In genomic region chr5:132027027-132027426, GRCh38 we compare ENCODE assay signal across 20 cellular contexts. TPM values are rescaled to one million over a fixed set of nuclear protein-coding genes. Genes with fewer than 3 reads are reported as not detected.
A peak's percentile ranks its signal among the peaks of the same experiment; 100 is the strongest.
DNase-seq lines count a peak whose midpoint lies in the region; ATAC-seq, FAIRE-seq and TF ChIP-seq lines count a peak whose summit lies in the region.
"Had no signal": no experiment of that assay in that cellular context is flagged by ENCODE, and none has a peak within 500 bp of the region (broad histone marks: within the 10 kb centered on the region; RNA-seq: fewer than 3 reads in every experiment).

No MANE protein-coding gene starts in this region.

- TF ChIP-seq POLR2A in GM12878 (IDR thresholded peaks at IDR 0.05; ENCODE audit: low read depth, low read length), result no peak
- no peak for TF ChIP-seq POLR2A in Peyer's patch (IDR thresholded peaks at IDR 0.05)
- no peak for TF ChIP-seq POLR2A in lower leg skin (IDR thresholded peaks at IDR 0.05)

- SMC1A ChIA-PET in GM12878 (lab: Charles Lee; ENCODE audit: uncharacterized antibody, unreplicated experiment), result interaction anchor here (1.1 kb wide), 1 partner anchor 12 kb away, joined by 4 read pairs; no protein-coding TSS in a partner anchor

- no peak overlapping the region for H2AFZ ChIP-seq in GM12878 (ENCODE audit: control insufficient read depth, low read depth, low read length)
- H2AFZ ChIP-seq in hepatocyte, result no peak overlapping the region
- H2AFZ ChIP-seq: GM23248 had no signal

- no peak overlapping the region for H3K4me3 ChIP-seq in CD8-positive, alpha-beta memory T cell (ENCODE audit: low read length)
- H3K4me3 ChIP-seq in GM12878 (no peak overlapping the region), Peyer's patch (no peak overlapping the region), hepatocyte (no peak overlapping the region), lower leg skin (ENCODE audit: low read depth, poor library complexity, severe bottlenecking) (no peak overlapping the region)
- H3K4me3 ChIP-seq: body of pancreas, coronary artery, GM23248, SJSA1, smooth muscle cell, tibial nerve had no signal

- 27% methylated on average over 2 of the region's 2 CpGs for WGBS in GM12878 (ENCODE audit: insufficient coverage, insufficient replicate concordance, low lambda C conversion rate, missing lambda C conversion rate)
- WGBS in hepatocyte (ENCODE audit: low lambda C conversion rate, missing lambda C conversion rate), result 76% methylated on average over 2 of the region's 2 CpGs
- WGBS in lower leg skin, 2 donors, result 75% methylated on average over 2 of the region's 2 CpGs; no CpG with 5 or more reads in 1 of the 2 donors

- CTCF ChIA-PET in CD8-positive, alpha-beta memory T cell (lab: Charles Lee), result no interaction called here
- CTCF ChIA-PET in GM12878 (lab: Yijun Ruan, JAX), result interaction anchor here (1.5 kb wide), 1 partner anchor 153 kb away, joined by 3 read pairs; no protein-coding TSS in a partner anchor

- no peaks in the 10 kb centered on the region for H3K36me3 ChIP-seq in CD8-positive, alpha-beta memory T cell (ENCODE audit: insufficient read depth, low read length)
- H3K36me3 ChIP-seq in GM12878 (ENCODE audit: control insufficient read depth in 2 of 2, insufficient read depth in 2 of 2, low read length in 1 of 2), result no peaks in the 10 kb centered on the region
- no peaks in the 10 kb centered on the region for H3K36me3 ChIP-seq in Peyer's patch
- H3K36me3 ChIP-seq in hepatocyte (replicated peaks; ENCODE audit: insufficient read depth, low read depth), result no peaks in the 10 kb centered on the region
- H3K36me3 ChIP-seq: SJSA1, tibial nerve had no signal

- no TSS peak for BruUV-seq in GM12878 (replicated peaks; lab: Mats Ljungman, UMichigan)

- no peak for TF ChIP-seq EP300 in GM12878 (IDR thresholded peaks at IDR 0.05; ENCODE audit: borderline replicate concordance in 1 of 2, control insufficient read depth in 1 of 2, low read depth in 2 of 2, low read length in 2 of 2)

- no peaks in the 10 kb centered on the region for H3K79me2 ChIP-seq in GM12878 (ENCODE audit: control insufficient read depth, insufficient read depth, low read length)
- H3K79me2 ChIP-seq in hepatocyte, result no peaks in the 10 kb centered on the region

- H3K27me3 Mint-ChIP-seq in CD8-positive, alpha-beta memory T cell, result peaks cover 5 to 11% of the 10 kb centered on the region in 2 donors

- RAD21 ChIA-PET in GM12878 (lab: Charles Lee; ENCODE audit: unreplicated experiment), result no interaction called here

- H3K27ac ChIP-seq in CD8-positive, alpha-beta memory T cell (ENCODE audit: low read depth, low read length), result no peak overlapping the region
- H3K27ac ChIP-seq in GM12878 (ENCODE audit: control insufficient read depth, insufficient read depth), result no peak overlapping the region
- H3K27ac ChIP-seq in Peyer's patch, result no peak overlapping the region
- H3K27ac ChIP-seq in hepatocyte, result no peak overlapping the region
- H3K27ac ChIP-seq: body of pancreas, coronary artery, GM23248, SJSA1, tibial nerve had no signal

- no peak for FAIRE-seq in GM12878 (lab: Jason Lieb, UNC)
- no peak for FAIRE-seq in urothelium cell line (lab: Jason Lieb, UNC)

- POLR2A ChIA-PET in CD8-positive, alpha-beta memory T cell (lab: Charles Lee), result interaction anchor here (0.6 kb wide), 1 partner anchor 27 kb away, joined by 6 read pairs; no protein-coding TSS in a partner anchor
- POLR2A ChIA-PET in GM12878 (lab: Charles Lee), result no interaction called here

- TF ChIP-seq CTCF in GM12878 (IDR thresholded peaks at IDR 0.05 in 2 of 3, conservative IDR thresholded peaks at IDR 0.05 in 1 of 3; ENCODE audit: control insufficient read depth in 2 of 3, extremely low read depth in 1 of 3, insufficient read depth in 1 of 3, low read depth in 3 of 3, low read length in 3 of 3) (no peak), Peyer's patch (IDR thresholded peaks at IDR 0.05) (no peak), hepatocyte (IDR thresholded peaks at IDR 0.05; ENCODE audit: poor library complexity) (no peak), lower leg skin (IDR thresholded peaks at IDR 0.05) (no peak)

- H3K4me2 ChIP-seq in GM12878 (ENCODE audit: control insufficient read depth, insufficient read depth) (no peak overlapping the region), hepatocyte (no peak overlapping the region)
- H3K4me2 ChIP-seq: smooth muscle cell had no signal

- H4K20me1 ChIP-seq in GM12878 (ENCODE audit: control insufficient read depth, insufficient read depth) (no peaks in the 10 kb centered on the region), hepatocyte (ENCODE audit: insufficient read depth, poor library complexity, severe bottlenecking) (no peaks in the 10 kb centered on the region)

- H3K9me3 ChIP-seq in CD8-positive, alpha-beta memory T cell (ENCODE audit: low read length), result no peaks in the 10 kb centered on the region
- H3K9me3 ChIP-seq in GM12878 (replicated peaks; ENCODE audit: control insufficient read depth, insufficient read depth, low read length) (no peaks in the 10 kb centered on the region), Peyer's patch (no peaks in the 10 kb centered on the region), hepatocyte (ENCODE audit: low read depth) (no peaks in the 10 kb centered on the region)
- H3K9me3 ChIP-seq: body of pancreas, SJSA1, tibial nerve had no signal

- no peak overlapping the region for H3K9ac ChIP-seq in GM12878 (ENCODE audit: control insufficient read depth, insufficient read depth, low read length)
- H3K9ac ChIP-seq: GM23248 had no signal

- H3K27me3 ChIP-seq in CD8-positive, alpha-beta memory T cell (ENCODE audit: insufficient read depth, low read length, poor library complexity, severe bottlenecking), result no peaks in the 10 kb centered on the region
- H3K27me3 ChIP-seq in GM12878 (replicated peaks in 1 of 2; ENCODE audit: control insufficient read depth in 2 of 2, insufficient read depth in 2 of 2, low read length in 1 of 2) (peaks cover 0 to 5% of the 10 kb centered on the region in 2 experiments; a peak in 2 of 4 replicates), Peyer's patch (no peaks in the 10 kb centered on the region), hepatocyte (no peaks in the 10 kb centered on the region)
- H3K27me3 ChIP-seq: body of pancreas, SJSA1, tibial nerve had no signal

- ATAC-seq in GM18868 (IDR thresholded peaks at IDR 0.05; ENCODE audit: unreplicated experiment) (peak; percentile 54), HG02973 (IDR thresholded peaks at IDR 0.05; ENCODE audit: unreplicated experiment) (peak; percentile 46), GM12878 (peak; percentile 58; the same call in 2 of the 3 replicates)
- ATAC-seq: body of pancreas had no signal

- intact Hi-C loops in GM12878 (cut with micrococcal nuclease; ENCODE audit: unreplicated experiment), result no loop called here
- intact Hi-C loops in lower leg skin (cut with DNase I; ENCODE audit: low total_unique reads), result no loop called here

- H3K9me3 Mint-ChIP-seq in CD8-positive, alpha-beta memory T cell, result no peaks in the 10 kb centered on the region

- in situ Hi-C loops in GM12878 (cut with MboI), result no loop called here

- H3K4me1 Mint-ChIP-seq in CD8-positive, alpha-beta memory T cell, result peaks cover 0 to 14% (median 9%) of the 10 kb centered on the region in 3 donors

- H3K4me3 Mint-ChIP-seq in CD8-positive, alpha-beta memory T cell, result peak overlapping the region; percentile 19 to 76 (median 57)

- H3K4me1 ChIP-seq in CD8-positive, alpha-beta memory T cell (ENCODE audit: insufficient read depth, low read length), result peaks cover 32% of the 10 kb centered on the region
- H3K4me1 ChIP-seq in GM12878 (ENCODE audit: control insufficient read depth, insufficient read depth, low read length), result peaks cover 9% of the 10 kb centered on the region
- no peaks in the 10 kb centered on the region for H3K4me1 ChIP-seq in Peyer's patch
- no peaks in the 10 kb centered on the region for H3K4me1 ChIP-seq in hepatocyte (ENCODE audit: insufficient read depth)
- H3K4me1 ChIP-seq: body of pancreas, SJSA1, tibial nerve had no signal

- H3K27ac Mint-ChIP-seq in CD8-positive, alpha-beta memory T cell, result peak overlapping the region in 2 of 8 donors; percentile 26 to 76
- H3K27ac Mint-ChIP-seq: progenitor cell of endocrine pancreas had no signal

- H3K9me2 ChIP-seq in hepatocyte (replicated peaks; ENCODE audit: insufficient read depth), result no peaks in the 10 kb centered on the region

- no peak for DNase-seq in CD8-positive, alpha-beta memory T cell
- DNase-seq in GM12878 (ENCODE audit: low read depth, low spot score) (no peak), Peyer's patch (no peak), hepatocyte (ENCODE audit: low spot score) (no peak), urothelium cell line (ENCODE audit: low spot score) (no peak), lower leg skin (ENCODE audit: low spot score in 2 of 2) (no peak)
- DNase-seq: activated naive CD4-positive, alpha-beta T cell; body of pancreas; GF-D8; GM23248 had no signal

- peaks cover 0 to 3% (median 0%) of the 10 kb centered on the region in 3 donors for H3K36me3 Mint-ChIP-seq in CD8-positive, alpha-beta memory T cell

- no peak for TF ChIP-seq RAD21 in GM12878 (IDR thresholded peaks at IDR 0.05; ENCODE audit: insufficient read depth, low read depth, low read length)

RNA-seq across cellular contexts. Expression of gene ACSL6, which starts 15.6 kb away (rescaled TPM):
- total RNA-seq in CD8-positive, alpha-beta memory T cell, result 10 to 100 TPM; 21.8 to 22.7 TPM
- polyA plus RNA-seq in CD8-positive, alpha-beta memory T cell, result 20.7 TPM
- total RNA-seq in GM12878 (2013; cell fraction: nucleolus; rRNA removed), result not detected in 2 replicates
- total RNA-seq in GM12878 (2014; rRNA removed) (not detected in 2 replicates), GM12878 (2014; rRNA removed; fragmentation: Illumina TruSeq; extraction: Trizol) (0.09 TPM in 1 of 2 replicates, not detected in the other), GM12878 (2021) (0.05 TPM in 1 of 2 replicates, not detected in the other), Peyer's patch (10 to 100 TPM in 1 of 4 donors, 1 to 10 TPM in 2, not detected in 1; 1.1 to 12.4 (median 7.4) TPM), hepatocyte (1.2 and 2.4 TPM in 2 replicates), lower leg skin (under 1 TPM in 3 of 4 donors, not detected in 1; 0.27 to 0.59 (median 0.32) TPM)
- polyA plus RNA-seq in GM12878 (2011; ENCODE audit: low read depth), result not detected
- polyA plus RNA-seq in GM12878 (2011; rRNA removed) (not detected in 2 replicates), GM12878 (2014; fragmentation: Illumina TruSeq; extraction: Trizol) (0.06 and 0.10 TPM in 2 replicates), GM12878 (2014; fragmentation: Nextera tagmentation; extraction: Ambion mirVana) (not detected), GM12878 (2014; rRNA removed) (0.53 TPM in 1 of 2 replicates, not detected in the other), GM12878 (2016; fragmentation: Nextera tagmentation; extraction: Ambion mirVana) (not detected), hepatocyte (0.75 and 1.7 TPM in 2 replicates)
- polyA plus RNA-seq in GM12878 (2011; cell fraction: cytosol; rRNA removed), result not detected in 2 replicates
- 0.21 TPM in 1 of 2 replicates, not detected in the other for polyA plus RNA-seq in GM12878 (2011; cell fraction: nucleus; rRNA removed)
- polyA plus RNA-seq in GM12878 (2012), result 0.22 TPM in 1 of 2 replicates, not detected in the other
- not detected in 2 replicates for polyA minus RNA-seq in GM12878 (2011; rRNA and poly(A)+ RNA removed)
- polyA minus RNA-seq in GM12878 (2011; cell fraction: cytosol; rRNA and poly(A)+ RNA removed), result not detected in 2 replicates
- polyA minus RNA-seq in GM12878 (2011; cell fraction: nucleus; rRNA and poly(A)+ RNA removed), result not detected in 2 replicates
- total RNA-seq: M059J, smooth muscle cell had no signal
- polyA plus RNA-seq: GM23248, smooth muscle cell had no signal

RNA-seq across cellular contexts. Expression of gene IL3, which starts 33.4 kb away (rescaled TPM):
- 10 to 100 TPM; 69.7 to 71.9 TPM for total RNA-seq in CD8-positive, alpha-beta memory T cell
- polyA plus RNA-seq in CD8-positive, alpha-beta memory T cell, result not detected
- not detected in 2 replicates for total RNA-seq in GM12878 (2013; cell fraction: nucleolus; rRNA removed)
- total RNA-seq in GM12878 (2014; rRNA removed), result not detected in 2 replicates
- not detected in 2 replicates for total RNA-seq in GM12878 (2014; rRNA removed; fragmentation: Illumina TruSeq; extraction: Trizol)
- not detected in 2 replicates for total RNA-seq in GM12878 (2021)
- not detected for polyA plus RNA-seq in GM12878 (2011; ENCODE audit: low read depth)
- polyA plus RNA-seq in GM12878 (2011; rRNA removed), result not detected in 2 replicates
- not detected in 2 replicates for polyA plus RNA-seq in GM12878 (2011; cell fraction: cytosol; rRNA removed)
- not detected in 2 replicates for polyA plus RNA-seq in GM12878 (2011; cell fraction: nucleus; rRNA removed)
- polyA plus RNA-seq in GM12878 (2012), result not detected in 2 replicates
- not detected in 2 replicates for polyA plus RNA-seq in GM12878 (2014; fragmentation: Illumina TruSeq; extraction: Trizol)
- not detected for polyA plus RNA-seq in GM12878 (2014; fragmentation: Nextera tagmentation; extraction: Ambion mirVana)
- polyA plus RNA-seq in GM12878 (2014; rRNA removed), result not detected in 2 replicates
- polyA plus RNA-seq in GM12878 (2016; fragmentation: Nextera tagmentation; extraction: Ambion mirVana), result not detected
- not detected in 2 replicates for polyA minus RNA-seq in GM12878 (2011; rRNA and poly(A)+ RNA removed)
- polyA minus RNA-seq in GM12878 (2011; cell fraction: cytosol; rRNA and poly(A)+ RNA removed), result not detected in 2 replicates
- not detected in 2 replicates for polyA minus RNA-seq in GM12878 (2011; cell fraction: nucleus; rRNA and poly(A)+ RNA removed)
- not detected for total RNA-seq in Peyer's patch
- 0.37 TPM in 1 of 2 replicates, not detected in the other for total RNA-seq in hepatocyte
- not detected in 2 replicates for polyA plus RNA-seq in hepatocyte
- total RNA-seq in lower leg skin, result not detected
- total RNA-seq: body of pancreas, GM23248, liver, M059J, NCI-H460, progenitor cell of endocrine pancreas, SJSA1, smooth muscle cell, tibial nerve had no signal
- polyA plus RNA-seq: GM23248, liver, smooth muscle cell had no signal

RNA-seq across cellular contexts. Expression of gene CSF2, which starts 46.6 kb away (rescaled TPM):
- total RNA-seq in CD8-positive, alpha-beta memory T cell, result 100 to 1,000 TPM; 393 to 409 TPM
- not detected for polyA plus RNA-seq in CD8-positive, alpha-beta memory T cell
- not detected in 2 replicates for total RNA-seq in GM12878 (2013; cell fraction: nucleolus; rRNA removed)
- total RNA-seq in GM12878 (2014; rRNA removed), result 1.1 and 2.0 TPM in 2 replicates
- total RNA-seq in GM12878 (2014; rRNA removed; fragmentation: Illumina TruSeq; extraction: Trizol), result 0.81 and 0.83 TPM in 2 replicates
- total RNA-seq in GM12878 (2021), result 0.85 and 1.4 TPM in 2 replicates
- polyA plus RNA-seq in GM12878 (2011; ENCODE audit: low read depth), result not detected
- 0.15 and 0.23 TPM in 2 replicates for polyA plus RNA-seq in GM12878 (2011; rRNA removed)
- 0.20 and 0.25 TPM in 2 replicates for polyA plus RNA-seq in GM12878 (2011; cell fraction: cytosol; rRNA removed)
- 0.26 TPM in 1 of 2 replicates, not detected in the other for polyA plus RNA-seq in GM12878 (2011; cell fraction: nucleus; rRNA removed)
- polyA plus RNA-seq in GM12878 (2012), result not detected in 2 replicates
- polyA plus RNA-seq in GM12878 (2014; fragmentation: Illumina TruSeq; extraction: Trizol), result 0.44 TPM in 1 of 2 replicates, not detected in the other
- under 1 TPM; 0.39 to 0.57 TPM for polyA plus RNA-seq in GM12878 (2014; fragmentation: Nextera tagmentation; extraction: Ambion mirVana)
- polyA plus RNA-seq in GM12878 (2014; rRNA removed), result 1.1 and 2.0 TPM in 2 replicates
- polyA plus RNA-seq in GM12878 (2016; fragmentation: Nextera tagmentation; extraction: Ambion mirVana), result not detected
- polyA minus RNA-seq in GM12878 (2011; rRNA and poly(A)+ RNA removed), result 0.41 TPM in 1 of 2 replicates, not detected in the other
- not detected in 2 replicates for polyA minus RNA-seq in GM12878 (2011; cell fraction: cytosol; rRNA and poly(A)+ RNA removed)
- not detected in 2 replicates for polyA minus RNA-seq in GM12878 (2011; cell fraction: nucleus; rRNA and poly(A)+ RNA removed)
- not detected for total RNA-seq in Peyer's patch
- 1.0 TPM in 1 of 2 replicates, not detected in the other for total RNA-seq in hepatocyte
- not detected in 2 replicates for polyA plus RNA-seq in hepatocyte
- total RNA-seq in lower leg skin, result not detected
- total RNA-seq: body of pancreas, GM23248, liver, NCI-H460, progenitor cell of endocrine pancreas, smooth muscle cell, tibial nerve had no signal
- polyA plus RNA-seq: GM23248, liver, smooth muscle cell had no signal

Comparison
In these comparisons a context has a peak if more than half of its experiments do, and no peak if none do; other contexts are left out.
1. RNA of gene IL3, which starts 33.4 kb away (total RNA-seq): 69.7 to 71.9 TPM in CD8-positive, alpha-beta memory T cell; 0.37 TPM in hepatocyte, not detected in GM12878, not detected in Peyer's patch and not detected in lower leg skin; every median in the first group is over 10 times any median in the second.
2. RNA of gene CSF2, which starts 46.6 kb away (total RNA-seq): 393 to 409 TPM in CD8-positive, alpha-beta memory T cell; 0.81 to 2.0 TPM in GM12878, not detected in Peyer's patch, 1.0 TPM in hepatocyte and not detected in lower leg skin; every median in the first group is over 100 times any median in the second.
3. Peak in every context shown above with its lines, with median percentiles within 50 percentile points of each other: ATAC-seq.